ENCODE assay signal across 1 cellular context in the genomic region with DNA sequence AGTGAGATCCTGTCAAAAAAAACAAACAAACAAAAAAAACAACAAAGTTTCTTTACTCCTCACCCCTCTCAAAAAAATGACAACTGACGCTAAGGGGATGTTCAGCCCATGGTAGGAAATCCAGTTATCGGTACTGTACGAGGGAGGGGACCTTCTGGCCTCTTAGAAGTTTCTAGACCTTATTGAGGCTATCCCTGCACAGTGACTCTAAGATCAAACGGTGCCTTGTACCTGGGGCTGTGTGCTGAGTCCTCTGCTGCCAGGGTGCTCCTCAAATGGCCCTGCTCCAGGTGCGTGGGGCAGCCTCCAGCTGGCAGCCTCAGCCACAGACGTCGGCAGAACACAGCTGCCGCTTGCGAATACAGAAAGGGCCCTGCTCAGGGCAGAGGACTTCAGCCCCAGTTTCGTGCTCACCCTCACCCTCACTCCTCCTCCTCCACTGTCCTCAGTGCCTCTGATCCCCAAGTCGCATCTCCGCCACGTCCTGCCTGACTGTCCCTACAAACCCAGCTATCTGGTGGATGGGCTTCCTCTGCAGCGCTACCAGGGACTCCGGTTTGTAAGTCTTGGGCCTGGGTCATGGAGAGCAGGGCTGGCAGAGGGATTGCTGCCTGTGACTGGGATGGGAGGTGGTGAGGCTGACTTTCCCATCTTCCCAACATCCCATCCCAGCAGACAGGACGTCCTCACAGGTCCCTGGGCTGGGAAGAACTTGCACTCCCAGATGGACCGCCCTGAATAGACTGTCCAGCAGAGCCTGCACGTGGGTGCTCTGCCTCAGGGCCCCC.
TF ChIP-seq lines count a peak whose summit lies in the region.

No MANE protein-coding gene starts in this region.

TF ChIP-seq in K562, 482 proteins besides CTCF, POLR2A, EP300 and RAD21 (continued from another document):
- TF ChIP-seq, protein P1, sequence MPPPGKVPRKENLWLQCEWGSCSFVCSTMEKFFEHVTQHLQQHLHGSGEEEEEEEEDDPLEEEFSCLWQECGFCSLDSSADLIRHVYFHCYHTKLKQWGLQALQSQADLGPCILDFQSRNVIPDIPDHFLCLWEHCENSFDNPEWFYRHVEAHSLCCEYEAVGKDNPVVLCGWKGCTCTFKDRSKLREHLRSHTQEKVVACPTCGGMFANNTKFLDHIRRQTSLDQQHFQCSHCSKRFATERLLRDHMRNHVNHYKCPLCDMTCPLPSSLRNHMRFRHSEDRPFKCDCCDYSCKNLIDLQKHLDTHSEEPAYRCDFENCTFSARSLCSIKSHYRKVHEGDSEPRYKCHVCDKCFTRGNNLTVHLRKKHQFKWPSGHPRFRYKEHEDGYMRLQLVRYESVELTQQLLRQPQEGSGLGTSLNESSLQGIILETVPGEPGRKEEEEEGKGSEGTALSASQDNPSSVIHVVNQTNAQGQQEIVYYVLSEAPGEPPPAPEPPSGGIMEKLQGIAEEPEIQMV (tag; conservative IDR thresholded peaks at IDR 0.05; ENCODE audit: low read depth): no peak
- no peak for TF ChIP-seq HDAC3 (IDR thresholded peaks at IDR 0.05; ENCODE audit: borderline replicate concordance, partially characterized antibody)
- TF ChIP-seq, protein P2, sequence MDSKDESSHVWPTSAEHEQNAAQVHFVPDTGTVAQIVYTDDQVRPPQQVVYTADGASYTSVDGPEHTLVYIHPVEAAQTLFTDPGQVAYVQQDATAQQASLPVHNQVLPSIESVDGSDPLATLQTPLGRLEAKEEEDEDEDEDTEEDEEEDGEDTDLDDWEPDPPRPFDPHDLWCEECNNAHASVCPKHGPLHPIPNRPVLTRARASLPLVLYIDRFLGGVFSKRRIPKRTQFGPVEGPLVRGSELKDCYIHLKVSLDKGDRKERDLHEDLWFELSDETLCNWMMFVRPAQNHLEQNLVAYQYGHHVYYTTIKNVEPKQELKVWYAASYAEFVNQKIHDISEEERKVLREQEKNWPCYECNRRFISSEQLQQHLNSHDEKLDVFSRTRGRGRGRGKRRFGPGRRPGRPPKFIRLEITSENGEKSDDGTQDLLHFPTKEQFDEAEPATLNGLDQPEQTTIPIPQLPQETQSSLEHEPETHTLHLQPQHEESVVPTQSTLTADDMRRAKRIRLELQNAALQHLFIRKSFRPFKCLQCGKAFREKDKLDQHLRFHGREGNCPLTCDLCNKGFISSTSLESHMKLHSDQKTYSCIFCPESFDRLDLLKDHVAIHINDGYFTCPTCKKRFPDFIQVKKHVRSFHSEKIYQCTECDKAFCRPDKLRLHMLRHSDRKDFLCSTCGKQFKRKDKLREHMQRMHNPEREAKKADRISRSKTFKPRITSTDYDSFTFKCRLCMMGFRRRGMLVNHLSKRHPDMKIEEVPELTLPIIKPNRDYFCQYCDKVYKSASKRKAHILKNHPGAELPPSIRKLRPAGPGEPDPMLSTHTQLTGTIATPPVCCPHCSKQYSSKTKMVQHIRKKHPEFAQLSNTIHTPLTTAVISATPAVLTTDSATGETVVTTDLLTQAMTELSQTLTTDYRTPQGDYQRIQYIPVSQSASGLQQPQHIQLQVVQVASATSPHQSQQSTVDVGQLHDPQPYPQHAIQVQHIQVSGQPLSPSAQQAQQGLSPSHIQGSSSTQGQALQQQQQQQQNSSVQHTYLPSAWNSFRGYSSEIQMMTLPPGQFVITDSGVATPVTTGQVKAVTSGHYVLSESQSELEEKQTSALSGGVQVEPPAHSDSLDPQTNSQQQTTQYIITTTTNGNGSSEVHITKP (IDR thresholded peaks at IDR 0.05; ENCODE audit: partially characterized antibody): no peak
- no peak for TF ChIP-seq ZNF436 (CRISPR knock-in tag; IDR thresholded peaks at IDR 0.05)
